Comparison of ENCODE assay signal across 8 cellular contexts in genomic region chr4:95549246-95550138, GRCh38. TPM values are rescaled to one million over a fixed set of nuclear protein-coding genes. Genes with fewer than 3 reads are reported as not detected.
DNase-seq lines count a peak whose midpoint lies in the region; ATAC-seq and TF ChIP-seq lines count a peak whose summit lies in the region.

No MANE protein-coding gene starts in this region.

- H3K4me3 Mint-ChIP-seq in T-helper 17 cell, result peak overlapping the region; percentile 91
- peak overlapping the region; percentile 93 for H3K4me3 Mint-ChIP-seq in type B pancreatic cell

- H3K4me3 ChIP-seq in AG10803 (ENCODE audit: low read length) (peak overlapping the region; percentile 56), epithelial cell of proximal tubule (ENCODE audit: low read depth, low read length) (peak overlapping the region; percentile 66), mucosa of descending colon (no peak overlapping the region)

- no peaks in the 10 kb centered on the region for H3K9me3 Mint-ChIP-seq in type B pancreatic cell

- peaks cover 3% of the 10 kb centered on the region for H3K9me3 ChIP-seq in T-helper 17 cell (ENCODE audit: control insufficient read depth, low read length, poor library complexity, severe bottlenecking)
- H3K9me3 ChIP-seq in mucosa of descending colon, result no peaks in the 10 kb centered on the region

- ATAC-seq in GM18861 (IDR thresholded peaks at IDR 0.05; ENCODE audit: unreplicated experiment) (peak; percentile 96), HG03060 (IDR thresholded peaks at IDR 0.05; ENCODE audit: low read depth, unreplicated experiment) (peak; percentile 88), T-helper 17 cell (peak; percentile 40), mucosa of descending colon (peak; percentile 63)

- H3K4me1 Mint-ChIP-seq in T-helper 17 cell (peaks cover 18% of the 10 kb centered on the region), type B pancreatic cell (ENCODE audit: unreplicated experiment) (peaks cover 27% of the 10 kb centered on the region)

- H3K36me3 Mint-ChIP-seq in T-helper 17 cell (ENCODE audit: low read depth) (peaks cover 2% of the 10 kb centered on the region), type B pancreatic cell (peaks cover 10% of the 10 kb centered on the region)

- H3K27me3 Mint-ChIP-seq in T-helper 17 cell (peaks cover 71% of the 10 kb centered on the region), type B pancreatic cell (peaks cover 63% of the 10 kb centered on the region)

- no peak for TF ChIP-seq CTCF in AG10803 (conservative IDR thresholded peaks at IDR 0.05; ENCODE audit: low read length)
- no peak for TF ChIP-seq CTCF in epithelial cell of proximal tubule (conservative IDR thresholded peaks at IDR 0.05; ENCODE audit: low read depth, low read length)
- no peak for TF ChIP-seq CTCF in mucosa of descending colon (IDR thresholded peaks at IDR 0.05)
- no peak for TF ChIP-seq CTCF in type B pancreatic cell (conservative IDR thresholded peaks at IDR 0.05)

- DNase-seq in AG10803 (ENCODE audit: low read depth) (peak; percentile 8), T-helper 17 cell (no peak), epithelial cell of proximal tubule (ENCODE audit: low read depth) (no peak), mucosa of descending colon (peak; percentile 47 to 65 (median 58)), type B pancreatic cell (ENCODE audit: extremely low spot score, unreplicated experiment) (peak; percentile 77), COLO829 (ENCODE audit: low spot score) (no peak)

- no peaks in the 10 kb centered on the region for H3K4me1 ChIP-seq in mucosa of descending colon (ENCODE audit: low read depth)

- no peaks in the 10 kb centered on the region for H3K36me3 ChIP-seq in mucosa of descending colon (ENCODE audit: low read depth)

- no peak overlapping the region for H3K27ac Mint-ChIP-seq in T-helper 17 cell
- peak overlapping the region; percentile 85 for H3K27ac Mint-ChIP-seq in type B pancreatic cell

- intact Hi-C loops in mucosa of descending colon (cut with DNase I, micrococcal nuclease), result no loop called here

RNA-seq across cellular contexts. Expression of gene UNC5C, which starts 0.7 kb away (rescaled TPM):
- total RNA-seq in T-helper 17 cell (under 1 TPM in 1 of 2 donors, not detected in 1; 0.18 TPM), epithelial cell of proximal tubule (0.72 and 2.2 TPM in 2 replicates), mucosa of descending colon (1 to 10 TPM; 3.1 to 7.2 (median 4.6) TPM), type B pancreatic cell (ENCODE audit: low replicate concordance) (20.5 and 95.0 TPM in 2 replicates)

Comparison
In these comparisons a context has a peak if more than half of its experiments do, and no peak if none do; other contexts are left out.
1. DNase-seq: peak in AG10803 (single experiment), mucosa of descending colon (3 of 3) and type B pancreatic cell (single experiment); none in T-helper 17 cell (0 of 3), epithelial cell of proximal tubule (single experiment) and COLO829 (single experiment).
2. ATAC-seq: peak in every context shown above with its lines; median percentile 96 in GM18861; 88 in HG03060; 63 in mucosa of descending colon; 40 in T-helper 17 cell.